8 cellular contexts compared by ENCODE assay signal in genomic region chr19:45767881-45768643, GRCh38. TPM values are rescaled to one million over a fixed set of nuclear protein-coding genes. Genes with fewer than 3 reads are reported as not detected.
DNase-seq lines count a peak whose midpoint lies in the region; TF ChIP-seq lines count a peak whose summit lies in the region.

No MANE protein-coding gene starts in this region.

- no peak for TF ChIP-seq POLR2A in spleen (IDR thresholded peaks at IDR 0.05)

- intact Hi-C loops in MCF 10A (cut with micrococcal nuclease): loop anchor here (1.0 kb wide), 1 partner anchor 51 kb away; no protein-coding TSS in a partner anchor
- intact Hi-C loops in spleen (cut with DNase I; ENCODE audit: low total_unique reads): no loop called here

- H3K9me3 Mint-ChIP-seq in MCF 10A (ENCODE audit: unreplicated experiment): no peaks in the 10 kb centered on the region

- TF ChIP-seq CTCF in MCF 10A (IDR thresholded peaks at IDR 0.05; ENCODE audit: unreplicated experiment): no peak
- no peak for TF ChIP-seq CTCF in spleen (IDR thresholded peaks at IDR 0.05 in 8 of 11, conservative IDR thresholded peaks at IDR 0.05 in 3 of 11)

- H3K36me3 ChIP-seq in spleen: peaks cover 0 to 7% (median 0%) of the 10 kb centered on the region in 6 donors

- CTCF ChIA-PET in MCF 10A (lab: Yijun Ruan, JAX): interaction anchor here (0.6 to 1.6 kb wide), 7 partner anchors 25 to 561 kb away, joined by 3 to 7 read pairs (median 5); partner anchors contain the start of gene DMWD

- peak; percentile 45 for DNase-seq in activated T-cell treated with anti-CD3 and anti-CD28 coated beads, Interleukin-2, amount 50 U/mL, for 1 hour
- no peak for DNase-seq in activated T-cell treated with anti-CD3 and anti-CD28 coated beads for 4 hours
- peak; percentile 35 for DNase-seq in NCI-H748 treated with DMSO at 0.1 percent for 48 hours (lab: John Stamatoyannopoulos, UW)
- peak; percentile 80 for DNase-seq in MCF 10A (ENCODE audit: unreplicated experiment)
- DNase-seq in islet precursor cell: peak; percentile 88
- peak; percentile 86 for DNase-seq in spleen
- no peak for DNase-seq in A172 (ENCODE audit: low spot score)
- no peak for DNase-seq in NCI-H2107 (lab: John Stamatoyannopoulos, UW)

- H3K27me3 Mint-ChIP-seq in MCF 10A (ENCODE audit: insufficient read depth, unreplicated experiment): no peaks in the 10 kb centered on the region

- peak overlapping the region; percentile 84 for H3K4me3 Mint-ChIP-seq in MCF 10A (ENCODE audit: unreplicated experiment)

- H3K4me1 Mint-ChIP-seq in MCF 10A (ENCODE audit: insufficient read depth, unreplicated experiment): peaks cover 12% of the 10 kb centered on the region

- H3K4me3 ChIP-seq in spleen: peak overlapping the region; percentile 49 to 86 (median 80)

- H3K9me3 ChIP-seq in spleen: no peaks in the 10 kb centered on the region

- H3K27me3 ChIP-seq in spleen (replicated peaks in 1 of 7): peaks cover 0 to 92% (median 11%) of the 10 kb centered on the region in 7 donors

- H3K36me3 Mint-ChIP-seq in MCF 10A (ENCODE audit: insufficient read depth, unreplicated experiment): peaks cover 43% of the 10 kb centered on the region

- H3K27ac ChIP-seq in spleen: peak overlapping the region; percentile 67 to 90 (median 88)

- 2 to 4% (median 3%) methylated on average over 20 to 100 of the region's 100 CpGs for WGBS in spleen, 5 donors

- H3K27ac Mint-ChIP-seq in MCF 10A (ENCODE audit: low read depth, unreplicated experiment): peak overlapping the region; percentile 82

- POLR2A ChIA-PET in MCF 10A (lab: Yijun Ruan, JAX): interaction anchor here (0.6 to 5.9 kb wide), 33 partner anchors 9 to 1415 kb away, joined by 3 to 152 read pairs (median 6); partner anchors contain the start of genes CCDC61, DMPK, DMWD and FBXO46

- H3K4me1 ChIP-seq in spleen: peaks cover 3 to 75% (median 46%) of the 10 kb centered on the region in 6 donors

- no TSS peak for BruUV-seq in MCF 10A (replicated peaks; lab: Mats Ljungman, UMichigan)

RNA-seq across cellular contexts. Expression of gene SIX5, which starts 1.0 kb away (rescaled TPM):
- total RNA-seq in MCF 10A (2022): 17.3 and 19.6 TPM in 2 replicates
- 10 to 100 TPM in 2 of 7 donors, 1 to 10 TPM in 5; 6.5 to 13.2 (median 8.5) TPM for total RNA-seq in spleen
- 1 to 10 TPM; 4.4 to 8.9 (median 5.2) TPM for polyA plus RNA-seq in spleen
- 9.5 and 14.5 TPM in 2 replicates for total RNA-seq in A172 (2014; rRNA removed; shearing (Covaris generic))

RNA-seq across cellular contexts. Expression of gene DMPK, which starts 14.2 kb away (rescaled TPM):
- total RNA-seq in MCF 10A (2022) (40.5 and 52.4 TPM in 2 replicates), spleen (10 to 100 TPM; 22.2 to 54.6 (median 32.7) TPM)
- polyA plus RNA-seq in spleen: 100 to 1,000 TPM in 1 of 3 donors, 10 to 100 TPM in 2; 17.9 to 147 (median 38.1) TPM
- total RNA-seq in A172 (2014; rRNA removed; shearing (Covaris generic)): 25.1 and 30.5 TPM in 2 replicates

RNA-seq across cellular contexts. Expression of gene DMWD, which starts 24.6 kb away (rescaled TPM):
- 57.5 and 71.6 TPM in 2 replicates for total RNA-seq in MCF 10A (2022)
- total RNA-seq in spleen: 10 to 100 TPM; 35.1 to 57.0 (median 48.4) TPM
- 10 to 100 TPM in 1 of 3 donors, 1 to 10 TPM in 2; 6.4 to 36.1 (median 6.7) TPM for polyA plus RNA-seq in spleen
- 14.8 and 27.0 TPM in 2 replicates for total RNA-seq in A172 (2014; rRNA removed; shearing (Covaris generic))

RNA-seq across cellular contexts. Expression of gene MEIOSIN, which starts 34.8 kb away (rescaled TPM):
- total RNA-seq in MCF 10A (2022): not detected in 2 replicates
- total RNA-seq in spleen: not detected
- polyA plus RNA-seq in spleen: under 1 TPM in 1 of 3 donors, not detected in 2; 0.02 TPM
- not detected in 2 replicates for total RNA-seq in A172 (2014; rRNA removed; shearing (Covaris generic))

RNA-seq across cellular contexts. Expression of gene FBXO46, which starts 37.4 kb away (rescaled TPM):
- total RNA-seq in MCF 10A (2022) (13.6 and 15.0 TPM in 2 replicates), spleen (10 to 100 TPM; 12.8 to 28.1 (median 23.6) TPM)
- polyA plus RNA-seq in spleen: 10 to 100 TPM in 2 of 3 donors, 1 to 10 TPM in 1; 8.8 to 14.4 (median 10.4) TPM
- 2.4 and 3.0 TPM in 2 replicates for total RNA-seq in A172 (2014; rRNA removed; shearing (Covaris generic))

Comparison
In these comparisons a context has a peak if more than half of its experiments do, and no peak if none do; other contexts are left out.
1. DNase-seq: peak in activated T-cell treated with anti-CD3 and anti-CD28 coated beads, Interleukin-2, amount 50 U/mL, for 1 hour (single experiment), NCI-H748 treated with DMSO at 0.1 percent for 48 hours (single experiment), MCF 10A (single experiment), islet precursor cell (single experiment) and spleen (single experiment); none in activated T-cell treated with anti-CD3 and anti-CD28 coated beads for 4 hours (single experiment), A172 (single experiment) and NCI-H2107 (single experiment).